Comparison of ENCODE assay signal across 17 cellular contexts in the genomic region with DNA sequence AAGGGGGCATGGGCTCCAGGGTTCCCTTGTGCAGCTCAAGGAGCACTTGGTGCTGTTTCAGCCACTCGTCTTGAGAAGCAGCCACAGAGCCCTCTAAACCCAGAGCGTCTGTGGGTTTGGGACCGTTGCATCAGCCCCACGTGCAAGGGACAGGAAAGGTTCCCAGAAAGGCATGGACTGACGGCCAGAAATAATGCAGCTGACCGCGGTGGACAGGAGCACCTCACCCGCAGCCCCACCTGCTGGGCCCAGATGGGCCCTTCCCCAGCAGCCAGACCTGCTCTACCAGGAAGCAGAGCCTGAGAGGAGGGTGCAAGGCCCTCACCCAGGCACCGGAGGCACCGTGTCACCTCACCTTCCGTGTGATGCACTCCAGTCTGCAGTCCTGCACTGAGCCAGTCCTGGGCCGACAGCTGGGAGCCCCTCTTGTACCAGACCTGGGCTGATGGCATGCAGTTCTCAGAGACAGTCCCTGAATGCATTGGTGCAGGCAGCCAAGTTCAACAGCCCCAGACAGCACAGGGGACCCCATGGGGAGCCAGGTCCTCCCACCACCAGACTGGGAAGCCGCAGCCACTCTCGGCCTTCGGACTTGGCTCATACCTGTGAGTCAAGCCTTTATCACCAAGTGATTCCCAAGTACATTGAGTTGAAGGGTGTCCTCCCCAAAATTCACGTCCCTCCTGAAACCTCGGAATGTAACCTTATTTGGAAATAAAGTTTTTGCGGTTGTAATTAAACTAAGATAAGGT. TPM values are rescaled to one million over a fixed set of nuclear protein-coding genes. Genes with fewer than 3 reads are reported as not detected.
DNase-seq lines count a peak whose midpoint lies in the region; ATAC-seq and TF ChIP-seq lines count a peak whose summit lies in the region.
"Had no signal": no experiment of that assay in that cellular context is flagged by ENCODE, and none has a peak within 500 bp of the region (broad histone marks: within the 10 kb centered on the region; RNA-seq: fewer than 3 reads in every experiment).

No MANE protein-coding gene starts in this region.

- H3K4me3 ChIP-seq in endodermal cell (ENCODE audit: low read length) (no peak overlapping the region), sigmoid colon (no peak overlapping the region)
- H3K4me3 ChIP-seq: testis had no signal

- H3K27me3 ChIP-seq in endodermal cell (ENCODE audit: control insufficient read depth, insufficient read depth, low read length, poor library complexity, severe bottlenecking) (no peaks in the 10 kb centered on the region), sigmoid colon (peaks cover 3 to 22% (median 4%) of the 10 kb centered on the region in 3 donors)
- H3K27me3 ChIP-seq: testis had no signal

- no TSS peak for BruUV-seq in Calu3 (replicated peaks; lab: Mats Ljungman, UMichigan)

- TF ChIP-seq CTCF in Calu3 (IDR thresholded peaks at IDR 0.05; ENCODE audit: unreplicated experiment): no peak
- TF ChIP-seq CTCF in endodermal cell (conservative IDR thresholded peaks at IDR 0.05): peak; percentile 39
- no peak for TF ChIP-seq CTCF in sigmoid colon (IDR thresholded peaks at IDR 0.05)

- H3K27ac ChIP-seq in endodermal cell (ENCODE audit: low read depth, low read length) (no peak overlapping the region), sigmoid colon (no peak overlapping the region)
- H3K27ac ChIP-seq: C4-2B, testis had no signal

- no peak for TF ChIP-seq POLR2A in sigmoid colon (IDR thresholded peaks at IDR 0.05)

- H3K4me1 Mint-ChIP-seq in Calu3 (ENCODE audit: low read depth, unreplicated experiment) (no peaks in the 10 kb centered on the region), endodermal cell (peaks cover 20% of the 10 kb centered on the region)

- peak; percentile 6 for ATAC-seq in HG02759 (IDR thresholded peaks at IDR 0.05; ENCODE audit: unreplicated experiment)
- ATAC-seq in GM21786 (IDR thresholded peaks at IDR 0.05; ENCODE audit: unreplicated experiment): no peak

- H3K27me3 Mint-ChIP-seq in Calu3 (ENCODE audit: unreplicated experiment) (peaks cover 44% of the 10 kb centered on the region), endodermal cell (ENCODE audit: insufficient read depth) (no peaks in the 10 kb centered on the region)

- no peak for TF ChIP-seq EP300 in sigmoid colon (IDR thresholded peaks at IDR 0.05)

- no peak overlapping the region for H3K4me3 Mint-ChIP-seq in Calu3 (ENCODE audit: low read depth, unreplicated experiment)
- no peak overlapping the region for H3K4me3 Mint-ChIP-seq in endodermal cell
- H3K4me3 Mint-ChIP-seq: central memory CD8-positive, alpha-beta T cell had no signal

- H3K36me3 Mint-ChIP-seq in Calu3 (ENCODE audit: insufficient read depth, unreplicated experiment) (no peaks in the 10 kb centered on the region), endodermal cell (ENCODE audit: low read depth) (no peaks in the 10 kb centered on the region)
- H3K36me3 Mint-ChIP-seq: immature natural killer cell had no signal

- WGBS in endodermal cell (ENCODE audit: insufficient coverage in 1 of 2, insufficient read length in 1 of 2), 2 experiments: 90 to 93% methylated on average over 12 to 18 of the region's 18 CpGs
- 51 to 71% methylated on average over 18 of the region's 18 CpGs for WGBS in sigmoid colon, 2 donors

- DNase-seq in Calu3 (peak; percentile 14), endodermal cell (peak; percentile 55), sigmoid colon (peak; percentile 46), NOMO-1 treated with dmso at 0.1 percent for 144 hours (lab: John Stamatoyannopoulos, UW; ENCODE audit: unreplicated experiment) (no peak)
- DNase-seq in activated T-cell treated with anti-CD3 and anti-CD28 coated beads, Interleukin-2, amount 50 U/mL, for 1 hour: no peak
- DNase-seq: activated CD4-positive, CD25-positive, alpha-beta regulatory T cell; GOT3; midbrain; NCI-H187; T-helper 1 cell; testis had no signal

- H3K9me3 Mint-ChIP-seq in Calu3 (ENCODE audit: low read depth, unreplicated experiment) (no peaks in the 10 kb centered on the region), endodermal cell (no peaks in the 10 kb centered on the region)
- H3K9me3 Mint-ChIP-seq: central memory CD8-positive, alpha-beta T cell; immature natural killer cell had no signal

- H3K36me3 ChIP-seq in endodermal cell (ENCODE audit: control insufficient read depth, insufficient read depth, low read length): no peaks in the 10 kb centered on the region
- no peaks in the 10 kb centered on the region for H3K36me3 ChIP-seq in sigmoid colon

- H3K4me1 ChIP-seq in endodermal cell (ENCODE audit: control insufficient read depth, insufficient read depth, low read length): peaks cover 9% of the 10 kb centered on the region
- no peaks in the 10 kb centered on the region for H3K4me1 ChIP-seq in sigmoid colon
- H3K4me1 ChIP-seq: testis had no signal

- intact Hi-C loops in Calu3 (cut with micrococcal nuclease; ENCODE audit: unreplicated experiment): no loop called here
- intact Hi-C loops in sigmoid colon (cut with DNase I): no loop called here

- no peak overlapping the region for H3K27ac Mint-ChIP-seq in Calu3 (ENCODE audit: unreplicated experiment)
- no peak overlapping the region for H3K27ac Mint-ChIP-seq in endodermal cell

- no peaks in the 10 kb centered on the region for H3K9me3 ChIP-seq in endodermal cell (ENCODE audit: control insufficient read depth, low read length)
- H3K9me3 ChIP-seq in sigmoid colon: no peaks in the 10 kb centered on the region
- H3K9me3 ChIP-seq: testis had no signal

- CTCF ChIA-PET in Calu3 (lab: Charles Lee): no interaction called here

- no peak overlapping the region for H3K9ac ChIP-seq in endodermal cell (ENCODE audit: extremely low read depth, low read length, poor library complexity, severe bottlenecking)

RNA-seq across cellular contexts. Expression of a gene that starts 4.8 kb away (rescaled TPM):
- total RNA-seq in Calu3 (2022) (not detected in 2 replicates), endodermal cell (1 to 10 TPM in 1 of 2 donors, not detected in 1; 5.5 TPM), sigmoid colon (10 to 100 TPM; 14.3 to 45.1 (median 23.7) TPM)
- 1.2 TPM for polyA plus RNA-seq in endodermal cell (2013, experiment 1 of 2)
- polyA plus RNA-seq in endodermal cell (2013, experiment 2 of 2): 1.7 TPM
- polyA plus RNA-seq in sigmoid colon: 1,000 to 10,000 TPM; 1,800 to 7,065 (median 3,772) TPM
- polyA plus RNA-seq: immature natural killer cell had no signal

RNA-seq across cellular contexts. Expression of a gene that starts 30.8 kb away (rescaled TPM):
- total RNA-seq in Calu3 (2022) (0.59 TPM in 1 of 2 replicates, not detected in the other), endodermal cell (not detected), sigmoid colon (not detected)
- not detected for polyA plus RNA-seq in endodermal cell (2013, experiment 1 of 2)
- not detected for polyA plus RNA-seq in endodermal cell (2013, experiment 2 of 2)
- 10 to 100 TPM in 1 of 3 donors, 1 to 10 TPM in 2; 1.5 to 23.4 (median 3.0) TPM for polyA plus RNA-seq in sigmoid colon
- total RNA-seq: endothelial cell of umbilical vein, testis had no signal
- polyA plus RNA-seq: endothelial cell of umbilical vein, immature natural killer cell had no signal

RNA-seq across cellular contexts. Expression of a gene that starts 46.3 kb away (rescaled TPM):
- total RNA-seq in Calu3 (2022) (0.76 TPM in 1 of 2 replicates, not detected in the other), endodermal cell (1 to 10 TPM; 1.6 to 3.7 TPM), sigmoid colon (1 to 10 TPM in 1 of 4 donors, not detected in 3; 1.1 TPM)
- 1.5 TPM for polyA plus RNA-seq in endodermal cell (2013, experiment 1 of 2)
- polyA plus RNA-seq in endodermal cell (2013, experiment 2 of 2): 3.2 TPM
- polyA plus RNA-seq in sigmoid colon: 100 to 1,000 TPM; 414 to 706 (median 493) TPM
- total RNA-seq: endothelial cell of umbilical vein, testis had no signal
- polyA plus RNA-seq: endothelial cell of umbilical vein, immature natural killer cell had no signal

Comparison
In these comparisons a context has a peak if more than half of its experiments do, and no peak if none do; other contexts are left out.
1. DNase-seq: peak in Calu3 (single experiment), endodermal cell (single experiment) and sigmoid colon (single experiment); none in NOMO-1 treated with dmso at 0.1 percent for 144 hours (single experiment) and activated T-cell treated with anti-CD3 and anti-CD28 coated beads, Interleukin-2, amount 50 U/mL, for 1 hour (single experiment).